16 cellular contexts compared by ENCODE assay signal in genomic region chr1:113534875-113535274, GRCh38.
DNase-seq lines count a peak whose midpoint lies in the region; ATAC-seq and TF ChIP-seq lines count a peak whose summit lies in the region.
"Had no signal": no experiment of that assay in that cellular context is flagged by ENCODE, and none has a peak within 500 bp of the region (broad histone marks: within the 10 kb centered on the region; RNA-seq: fewer than 3 reads in every experiment).

No MANE protein-coding gene starts in this region.

- intact Hi-C loops in posterior vena cava (cut with DNase I), result no loop called here

- H3K4me3 ChIP-seq in GM23248 (peak overlapping the region; percentile 21; the same call in 1 of the 2 replicates), fibroblast of the aortic adventitia (ENCODE audit: low read depth, low read length) (no peak overlapping the region), smooth muscle cell (no peak overlapping the region)
- H3K4me3 ChIP-seq: PC-9, SJCRH30 had no signal

- H2AFZ ChIP-seq in GM23248, result peak overlapping the region; percentile 70
- no peak overlapping the region for H2AFZ ChIP-seq in smooth muscle cell (ENCODE audit: low read depth)
- H2AFZ ChIP-seq: PC-9 had no signal

- H3K27me3 ChIP-seq in GM23248 (replicated peaks; ENCODE audit: insufficient read depth), result no peaks in the 10 kb centered on the region
- H3K27me3 ChIP-seq in smooth muscle cell (ENCODE audit: low read depth), result no peaks in the 10 kb centered on the region
- H3K27me3 ChIP-seq: SJCRH30 had no signal

- no peaks in the 10 kb centered on the region for H3K9me2 ChIP-seq in GM23248 (ENCODE audit: insufficient read depth)

- H3K27ac ChIP-seq in GM23248 (peak overlapping the region; percentile 78), smooth muscle cell (ENCODE audit: low read depth) (peak overlapping the region; percentile 98)
- H3K27ac ChIP-seq: PC-9 had no signal

- H3K9me3 ChIP-seq in GM23248 (ENCODE audit: low read depth), result no peaks in the 10 kb centered on the region
- H3K9me3 ChIP-seq in smooth muscle cell (replicated peaks; ENCODE audit: low read depth), result no peaks in the 10 kb centered on the region

- H3K4me1 ChIP-seq in GM23248 (ENCODE audit: insufficient read depth), result peaks cover 66% of the 10 kb centered on the region
- H3K4me1 ChIP-seq in smooth muscle cell (ENCODE audit: low read depth), result peaks cover 21% of the 10 kb centered on the region

- H3K79me2 ChIP-seq in GM23248 (ENCODE audit: insufficient read depth), result peaks cover 63% of the 10 kb centered on the region
- peaks cover 75% of the 10 kb centered on the region for H3K79me2 ChIP-seq in smooth muscle cell (ENCODE audit: low read depth)

- in situ Hi-C loops in GM23248 (cut with MboI), result no loop called here

- peak; percentile 64 for DNase-seq in GM23248
- DNase-seq in SK-N-DZ (ENCODE audit: low spot score), result peak; percentile 65
- DNase-seq in fibroblast of the aortic adventitia (ENCODE audit: low read depth), result peak; percentile 49
- no peak for DNase-seq in smooth muscle cell (lab: John Stamatoyannopoulos, UW; ENCODE audit: unreplicated experiment)
- DNase-seq in posterior vena cava (ENCODE audit: low spot score), result no peak
- DNase-seq: activated CD4-positive, CD25-positive, alpha-beta regulatory T cell treated with anti-CD3 and anti-CD28 coated beads, Interleukin-2, amount 50 U/mL, for 72 hours; activated CD8-positive, alpha-beta memory T cell treated with anti-CD3 and anti-CD28 coated beads for 24 hours; endodermal cell; hypothalamus; kidney; NCI-H2107; stimulated activated CD4-positive, alpha-beta T cell treated with anti-CD3 and anti-CD28 coated beads, Interleukin-12 subunit alpha, Interleukin-12 subunit beta, amount 100 ng/mL, for 4 hours had no signal

- no peaks in the 10 kb centered on the region for H4K20me1 ChIP-seq in GM23248 (ENCODE audit: insufficient read depth)
- H4K20me1 ChIP-seq in smooth muscle cell (ENCODE audit: low read depth), result no peaks in the 10 kb centered on the region

- peaks cover 54% of the 10 kb centered on the region for H3F3A ChIP-seq in GM23248 (ENCODE audit: insufficient read depth)
- peaks cover 15% of the 10 kb centered on the region for H3F3A ChIP-seq in smooth muscle cell (ENCODE audit: low read depth)

- WGBS in GM23248 (ENCODE audit: low coverage in 1 of 2, low lambda C conversion rate in 2 of 2, missing lambda C conversion rate in 2 of 2), 2 experiments, result 0 to 6% methylated on average over 1 of the region's 1 CpG
- WGBS in smooth muscle cell (ENCODE audit: low lambda C conversion rate), result 32% methylated on average over 1 of the region's 1 CpG

- H3K36me3 ChIP-seq in GM23248 (ENCODE audit: low read depth) (no peaks in the 10 kb centered on the region), smooth muscle cell (ENCODE audit: low read depth) (no peaks in the 10 kb centered on the region)
- H3K36me3 ChIP-seq: SJCRH30 had no signal

- ATAC-seq in GM21529 (IDR thresholded peaks at IDR 0.05; ENCODE audit: unreplicated experiment) (no peak), HG03469 (IDR thresholded peaks at IDR 0.05; ENCODE audit: unreplicated experiment) (no peak)

- H3K4me2 ChIP-seq in GM23248 (ENCODE audit: unreplicated experiment) (peak overlapping the region; percentile 89), smooth muscle cell (peak overlapping the region; percentile 74)
- H3K4me2 ChIP-seq: PC-9 had no signal

- H3K9ac ChIP-seq in GM23248, result peak overlapping the region; percentile 14; the same call in 1 of the 2 replicates
- peak overlapping the region; percentile 75 for H3K9ac ChIP-seq in smooth muscle cell (ENCODE audit: low read depth)

- TF ChIP-seq CTCF in fibroblast of the aortic adventitia (IDR thresholded peaks at IDR 0.05; ENCODE audit: insufficient read depth, low read length) (no peak), smooth muscle cell (IDR thresholded peaks at IDR 0.05; ENCODE audit: borderline replicate concordance, insufficient read depth, poor library complexity, severe bottlenecking) (no peak)

Comparison
In these comparisons a context has a peak if more than half of its experiments do, and no peak if none do; other contexts are left out.
1. DNase-seq: peak in GM23248 (single experiment), SK-N-DZ (single experiment) and fibroblast of the aortic adventitia (single experiment); none in smooth muscle cell (single experiment) and posterior vena cava (single experiment).